In genomic region chr20:11841972-11842461, GRCh38 we compare ENCODE assay signal across 3 cellular contexts.
A peak's percentile ranks its signal among the peaks of the same experiment; 100 is the strongest.
TF ChIP-seq lines count a peak whose summit lies in the region.

No MANE protein-coding gene starts in this region.

TF ChIP-seq in HepG2, 621 proteins besides CTCF, POLR2A, EP300 and RAD21:
- TF ChIP-seq RAD51 (IDR thresholded peaks at IDR 0.05; ENCODE audit: borderline replicate concordance) (peak; percentile 94), ZNF160 (CRISPR knock-in tag; IDR thresholded peaks at IDR 0.05) (no peak), ZNF589 (CRISPR knock-in tag; conservative IDR thresholded peaks at IDR 0.05) (no peak), CREB1 (IDR thresholded peaks at IDR 0.05) (0 out of 2 replicates have a peak, but pooled peaks have one; percentile 2), CREB1 (CRISPR knock-in tag; IDR thresholded peaks at IDR 0.05) (no peak), ZNF264 (CRISPR knock-in tag; IDR thresholded peaks at IDR 0.05) (no peak), ZNF468 (CRISPR knock-in tag; IDR thresholded peaks at IDR 0.05) (no peak), ZNF816 (CRISPR knock-in tag; IDR thresholded peaks at IDR 0.05; ENCODE audit: borderline replicate concordance) (no peak), ZNF564 (CRISPR knock-in tag; IDR thresholded peaks at IDR 0.05) (no peak), ZNF75D (CRISPR knock-in tag; IDR thresholded peaks at IDR 0.05; ENCODE audit: borderline replicate concordance) (no peak), ZNF496 (CRISPR knock-in tag; IDR thresholded peaks at IDR 0.05; ENCODE audit: insufficient replicate concordance) (no peak), ZBTB7A (CRISPR knock-in tag; IDR thresholded peaks at IDR 0.05) (no peak), ATF7 (IDR thresholded peaks at IDR 0.05) (peak; percentile 94), ATF7 (CRISPR knock-in tag; IDR thresholded peaks at IDR 0.05) (no peak), RBFOX2 (IDR thresholded peaks at IDR 0.05; ENCODE audit: low read depth, low read length) (no peak), ZSCAN9 (CRISPR knock-in tag; IDR thresholded peaks at IDR 0.05; ENCODE audit: borderline replicate concordance) (no peak), ZMAT3 (CRISPR knock-in tag; conservative IDR thresholded peaks at IDR 0.05) (no peak)
- TF ChIP-seq, protein P1, sequence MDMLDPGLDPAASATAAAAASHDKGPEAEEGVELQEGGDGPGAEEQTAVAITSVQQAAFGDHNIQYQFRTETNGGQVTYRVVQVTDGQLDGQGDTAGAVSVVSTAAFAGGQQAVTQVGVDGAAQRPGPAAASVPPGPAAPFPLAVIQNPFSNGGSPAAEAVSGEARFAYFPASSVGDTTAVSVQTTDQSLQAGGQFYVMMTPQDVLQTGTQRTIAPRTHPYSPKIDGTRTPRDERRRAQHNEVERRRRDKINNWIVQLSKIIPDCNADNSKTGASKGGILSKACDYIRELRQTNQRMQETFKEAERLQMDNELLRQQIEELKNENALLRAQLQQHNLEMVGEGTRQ (IDR thresholded peaks at IDR 0.05; ENCODE audit: low read depth, low read length) = peak; percentile 72
- TF ChIP-seq, protein P1 (CRISPR knock-in tag; IDR thresholded peaks at IDR 0.05; ENCODE audit: borderline replicate concordance) = no peak
- TF ChIP-seq, protein P2, sequence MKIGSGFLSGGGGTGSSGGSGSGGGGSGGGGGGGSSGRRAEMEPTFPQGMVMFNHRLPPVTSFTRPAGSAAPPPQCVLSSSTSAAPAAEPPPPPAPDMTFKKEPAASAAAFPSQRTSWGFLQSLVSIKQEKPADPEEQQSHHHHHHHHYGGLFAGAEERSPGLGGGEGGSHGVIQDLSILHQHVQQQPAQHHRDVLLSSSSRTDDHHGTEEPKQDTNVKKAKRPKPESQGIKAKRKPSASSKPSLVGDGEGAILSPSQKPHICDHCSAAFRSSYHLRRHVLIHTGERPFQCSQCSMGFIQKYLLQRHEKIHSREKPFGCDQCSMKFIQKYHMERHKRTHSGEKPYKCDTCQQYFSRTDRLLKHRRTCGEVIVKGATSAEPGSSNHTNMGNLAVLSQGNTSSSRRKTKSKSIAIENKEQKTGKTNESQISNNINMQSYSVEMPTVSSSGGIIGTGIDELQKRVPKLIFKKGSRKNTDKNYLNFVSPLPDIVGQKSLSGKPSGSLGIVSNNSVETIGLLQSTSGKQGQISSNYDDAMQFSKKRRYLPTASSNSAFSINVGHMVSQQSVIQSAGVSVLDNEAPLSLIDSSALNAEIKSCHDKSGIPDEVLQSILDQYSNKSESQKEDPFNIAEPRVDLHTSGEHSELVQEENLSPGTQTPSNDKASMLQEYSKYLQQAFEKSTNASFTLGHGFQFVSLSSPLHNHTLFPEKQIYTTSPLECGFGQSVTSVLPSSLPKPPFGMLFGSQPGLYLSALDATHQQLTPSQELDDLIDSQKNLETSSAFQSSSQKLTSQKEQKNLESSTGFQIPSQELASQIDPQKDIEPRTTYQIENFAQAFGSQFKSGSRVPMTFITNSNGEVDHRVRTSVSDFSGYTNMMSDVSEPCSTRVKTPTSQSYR (CRISPR knock-in tag; IDR thresholded peaks at IDR 0.05; ENCODE audit: borderline replicate concordance) = no peak

TF ChIP-seq in Ishikawa, 13 proteins besides CTCF, POLR2A, EP300 and RAD21:
- TF ChIP-seq USF1 (IDR thresholded peaks at IDR 0.05) (0 out of 2 replicates have a peak, but pooled peaks have one; percentile 15), EGR1 (IDR thresholded peaks at IDR 0.05) (no peak)

TF ChIP-seq in K562, 482 proteins besides CTCF, POLR2A, EP300 and RAD21:
- TF ChIP-seq, protein P3, sequence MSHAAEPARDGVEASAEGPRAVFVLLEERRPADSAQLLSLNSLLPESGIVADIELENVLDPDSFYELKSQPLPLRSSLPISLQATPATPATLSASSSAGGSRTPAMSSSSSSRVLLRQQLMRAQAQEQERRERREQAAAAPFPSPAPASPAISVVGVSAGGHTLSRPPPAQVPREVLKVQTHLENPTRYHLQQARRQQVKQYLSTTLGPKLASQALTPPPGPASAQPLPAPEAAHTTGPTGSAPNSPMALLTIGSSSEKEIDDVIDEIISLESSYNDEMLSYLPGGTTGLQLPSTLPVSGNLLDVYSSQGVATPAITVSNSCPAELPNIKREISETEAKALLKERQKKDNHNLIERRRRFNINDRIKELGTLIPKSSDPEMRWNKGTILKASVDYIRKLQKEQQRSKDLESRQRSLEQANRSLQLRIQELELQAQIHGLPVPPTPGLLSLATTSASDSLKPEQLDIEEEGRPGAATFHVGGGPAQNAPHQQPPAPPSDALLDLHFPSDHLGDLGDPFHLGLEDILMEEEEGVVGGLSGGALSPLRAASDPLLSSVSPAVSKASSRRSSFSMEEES (CRISPR knock-in tag; IDR thresholded peaks at IDR 0.05) = peak; percentile 70
- no peak for TF ChIP-seq ZNF174 (CRISPR knock-in tag; IDR thresholded peaks at IDR 0.05)
